Comparison of ENCODE assay signal across 14 cellular contexts in the genomic region with DNA sequence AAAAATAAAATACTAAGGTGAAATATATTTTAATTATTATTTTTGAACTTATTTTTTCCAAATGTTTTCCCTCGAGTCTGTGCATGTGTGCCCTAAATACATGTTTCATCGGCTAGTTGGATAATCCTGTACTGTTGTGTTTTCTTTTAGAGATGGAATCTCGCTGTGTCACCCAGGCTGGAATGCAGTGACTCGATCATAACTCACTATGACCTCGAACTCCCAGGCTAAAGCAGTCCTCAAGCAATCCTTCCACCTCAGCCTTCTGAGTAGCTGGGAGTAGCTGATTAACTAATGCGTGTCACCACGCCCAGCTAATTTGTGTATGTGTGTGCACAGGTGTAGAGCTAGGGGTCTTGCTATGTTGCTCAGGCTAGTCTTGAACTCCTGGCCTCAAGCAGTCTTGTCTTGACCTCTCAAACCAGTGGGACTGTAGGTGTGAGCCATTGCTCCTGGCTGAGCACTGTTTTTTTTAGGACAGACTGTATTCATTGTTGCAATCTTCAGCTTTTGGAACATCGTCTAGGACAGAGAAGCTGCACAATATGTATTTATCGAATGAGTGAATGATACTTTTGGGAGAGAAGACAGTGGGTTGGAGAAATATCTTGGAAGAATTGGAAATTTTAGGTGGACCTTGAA. TPM values are rescaled to one million over a fixed set of nuclear protein-coding genes. Genes with fewer than 3 reads are reported as not detected.
A peak's percentile ranks its signal among the peaks of the same experiment; 100 is the strongest.
DNase-seq lines count a peak whose midpoint lies in the region; ATAC-seq and TF ChIP-seq lines count a peak whose summit lies in the region.
"Had no signal": no experiment of that assay in that cellular context is flagged by ENCODE, and none has a peak within 500 bp of the region (broad histone marks: within the 10 kb centered on the region; RNA-seq: fewer than 3 reads in every experiment).

No MANE protein-coding gene starts in this region.

- no peaks in the 10 kb centered on the region for H3K27me3 Mint-ChIP-seq in MCF 10A (ENCODE audit: insufficient read depth, unreplicated experiment)

- no peak overlapping the region for H3K27ac ChIP-seq in breast epithelium
- H3K27ac ChIP-seq: coronary artery, SK-N-MC, spleen had no signal

- no peaks in the 10 kb centered on the region for H3K9me3 Mint-ChIP-seq in MCF 10A (ENCODE audit: unreplicated experiment)

- no peak for ATAC-seq in HG03439 (IDR thresholded peaks at IDR 0.05; ENCODE audit: unreplicated experiment)
- no peak for ATAC-seq in GM21515 (IDR thresholded peaks at IDR 0.05; ENCODE audit: unreplicated experiment)
- no peak for ATAC-seq in GM21381 (IDR thresholded peaks at IDR 0.05; ENCODE audit: unreplicated experiment)
- ATAC-seq in HG02642 (IDR thresholded peaks at IDR 0.05; ENCODE audit: poor library complexity, unreplicated experiment) = no peak

- BruUV-seq in MCF 10A (replicated peaks; lab: Mats Ljungman, UMichigan) = no TSS peak

- POLR2A ChIA-PET in MCF 10A (lab: Yijun Ruan, JAX) = interaction anchor here (0.8 to 1.6 kb wide), 2 partner anchors 56 to 76 kb away, joined by 3 to 6 read pairs; a partner anchor contains a TSS

- intact Hi-C loops in MCF 10A (cut with micrococcal nuclease) = no loop called here
- intact Hi-C loops in breast epithelium (cut with DNase I; ENCODE audit: low total_unique reads) = no loop called here

- peak; percentile 71 for DNase-seq in MCF 10A (ENCODE audit: unreplicated experiment)
- no peak for DNase-seq in breast epithelium (ENCODE audit: low spot score in 2 of 2)
- peak; percentile 44 to 76 for DNase-seq in SW 1271 (lab: John Stamatoyannopoulos, UW)
- DNase-seq in fibroblast of peridontal ligament (ENCODE audit: extremely low read depth) = peak; percentile 70
- DNase-seq: 8988T; activated CD4-positive, alpha-beta T cell treated with anti-CD3 and anti-CD28 coated beads for 48 hours; NCI-H524 treated with DMSO at 0.1 percent for 48 hours; spleen had no signal

- H3K4me1 ChIP-seq in breast epithelium = peaks cover 0 to 9% of the 10 kb centered on the region in 2 donors

- no peaks in the 10 kb centered on the region for H3K9me3 ChIP-seq in breast epithelium
- H3K9me3 ChIP-seq: spleen had no signal

- no peaks in the 10 kb centered on the region for H3K27me3 ChIP-seq in breast epithelium
- H3K27me3 ChIP-seq: spleen had no signal

- H3K4me1 Mint-ChIP-seq in MCF 10A (ENCODE audit: insufficient read depth, unreplicated experiment) = peaks cover 12% of the 10 kb centered on the region

- no peak overlapping the region for H3K4me3 Mint-ChIP-seq in MCF 10A (ENCODE audit: unreplicated experiment)

- H3K36me3 Mint-ChIP-seq in MCF 10A (ENCODE audit: insufficient read depth, unreplicated experiment) = peaks cover 18% of the 10 kb centered on the region

- no peaks in the 10 kb centered on the region for H3K36me3 ChIP-seq in breast epithelium

- no peak overlapping the region for H3K4me3 ChIP-seq in breast epithelium
- H3K4me3 ChIP-seq: coronary artery, SK-N-MC, spleen had no signal

- peak overlapping the region; percentile 39 for H3K27ac Mint-ChIP-seq in MCF 10A (ENCODE audit: low read depth, unreplicated experiment)

- CTCF ChIA-PET in MCF 10A (lab: Yijun Ruan, JAX) = interaction anchor here (0.6 to 7.3 kb wide), 7 partner anchors 11 to 508 kb away, joined by 3 to 53 read pairs (median 4); a partner anchor contains a TSS

- TF ChIP-seq POLR2A in breast epithelium (IDR thresholded peaks at IDR 0.05) = no peak

- TF ChIP-seq CTCF in MCF 10A (IDR thresholded peaks at IDR 0.05; ENCODE audit: unreplicated experiment) (no peak), breast epithelium (IDR thresholded peaks at IDR 0.05) (no peak)

RNA-seq across cellular contexts. Expression of a gene that starts 4.8 kb away (rescaled TPM):
- total RNA-seq in MCF 10A (2022) (158 and 202 TPM in 2 replicates), breast epithelium (10 to 100 TPM; 57.1 to 89.4 (median 68.8) TPM)

RNA-seq across cellular contexts. Expression of a gene that starts 54.0 kb away (rescaled TPM):
- total RNA-seq in MCF 10A (2022) (108 and 144 TPM in 2 replicates), breast epithelium (10 to 100 TPM; 13.6 to 51.1 (median 45.9) TPM)

Comparison
In these comparisons a context has a peak if more than half of its experiments do, and no peak if none do; other contexts are left out.
1. DNase-seq: peak in MCF 10A (single experiment), SW 1271 (2 of 2) and fibroblast of peridontal ligament (single experiment); none in breast epithelium (0 of 2).